18 cellular contexts compared by ENCODE assay signal in the genomic region with DNA sequence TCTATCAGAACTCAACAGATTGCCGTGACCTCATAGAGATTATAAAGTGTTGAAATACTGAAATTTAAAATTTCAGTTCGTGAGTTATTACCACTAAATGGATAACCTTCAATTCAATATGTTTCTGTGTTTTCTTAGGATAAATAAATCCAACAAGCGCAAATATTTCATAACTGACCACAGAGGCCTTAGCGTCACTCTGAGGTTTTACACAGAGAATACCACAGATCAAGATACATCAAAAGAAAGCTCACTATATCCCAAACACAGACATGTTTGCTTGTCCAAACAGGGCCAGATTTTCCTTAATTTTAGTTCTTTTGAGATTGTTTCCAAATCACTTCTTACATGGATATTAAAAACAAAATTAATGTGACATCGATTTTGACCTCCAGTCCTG.
DNase-seq lines count a peak whose midpoint lies in the region; ATAC-seq, FAIRE-seq and TF ChIP-seq lines count a peak whose summit lies in the region.
"Had no signal": no experiment of that assay in that cellular context is flagged by ENCODE, and none has a peak within 500 bp of the region (broad histone marks: within the 10 kb centered on the region; RNA-seq: fewer than 3 reads in every experiment).

No MANE protein-coding gene starts in this region.

- H3K4me2 ChIP-seq in osteoblast (ENCODE audit: insufficient read depth, low read length): peak overlapping the region; percentile 15
- H3K4me2 ChIP-seq: KMS-11 had no signal

- POLR2A ChIA-PET in CD8-positive, alpha-beta T cell (lab: Charles Lee): no interaction called here

- H3K4me1 ChIP-seq in osteoblast (ENCODE audit: insufficient read depth, low read length): peaks cover 3% of the 10 kb centered on the region
- no peaks in the 10 kb centered on the region for H3K4me1 ChIP-seq in CD8-positive, alpha-beta T cell (ENCODE audit: insufficient read depth, low read length)
- H3K4me1 ChIP-seq: Peyer's patch had no signal

- H3K79me2 ChIP-seq in osteoblast (ENCODE audit: insufficient read depth, low read length): no peaks in the 10 kb centered on the region

- TF ChIP-seq CTCF in D721Med (IDR thresholded peaks at IDR 0.05; ENCODE audit: insufficient read depth, missing control alignments) (no peak), osteoblast (IDR thresholded peaks at IDR 0.05; ENCODE audit: extremely low read depth, low read depth, low read length) (no peak)
- TF ChIP-seq CTCF in CD8-positive, alpha-beta T cell (IDR thresholded peaks at IDR 0.05): no peak

- H3K27me3 Mint-ChIP-seq in T-helper 17 cell: peaks cover 23% of the 10 kb centered on the region
- H3K27me3 Mint-ChIP-seq in CD8-positive, alpha-beta T cell (ENCODE audit: low read depth): peaks cover 2% of the 10 kb centered on the region
- H3K27me3 Mint-ChIP-seq: IgD-negative memory B cell had no signal

- H3K4me1 Mint-ChIP-seq in T-helper 17 cell: no peaks in the 10 kb centered on the region
- no peaks in the 10 kb centered on the region for H3K4me1 Mint-ChIP-seq in CD8-positive, alpha-beta T cell (ENCODE audit: low read depth)
- H3K4me1 Mint-ChIP-seq: IgD-negative memory B cell had no signal

- CTCF ChIA-PET in CD8-positive, alpha-beta T cell (lab: Charles Lee): no interaction called here

- no peaks in the 10 kb centered on the region for H3K36me3 ChIP-seq in osteoblast (ENCODE audit: insufficient read depth, low read length)
- no peaks in the 10 kb centered on the region for H3K36me3 ChIP-seq in CD8-positive, alpha-beta T cell (ENCODE audit: insufficient read depth, low read length)
- H3K36me3 ChIP-seq: Peyer's patch had no signal

- H3K9me3 Mint-ChIP-seq in CD8-positive, alpha-beta T cell: peaks cover 5% of the 10 kb centered on the region

- H3K4me3 ChIP-seq in osteoblast (ENCODE audit: insufficient read depth, low read length): no peak overlapping the region
- no peak overlapping the region for H3K4me3 ChIP-seq in CD8-positive, alpha-beta T cell (ENCODE audit: low read depth, low read length)
- H3K4me3 ChIP-seq: Peyer's patch had no signal

- H3K9me3 ChIP-seq in osteoblast (ENCODE audit: low read depth, low read length) (peaks cover 2% of the 10 kb centered on the region), T-helper 17 cell (ENCODE audit: control insufficient read depth, low read length, poor library complexity, severe bottlenecking) (no peaks in the 10 kb centered on the region)
- no peaks in the 10 kb centered on the region for H3K9me3 ChIP-seq in CD8-positive, alpha-beta T cell (ENCODE audit: low read length)
- H3K9me3 ChIP-seq: Peyer's patch had no signal

- DNase-seq in D721Med (ENCODE audit: insufficient read length, low spot score): no peak
- DNase-seq in OCI-M1 (lab: John Stamatoyannopoulos, UW): peak; percentile 23
- DNase-seq in fibroblast of gingiva (ENCODE audit: low read depth): peak; percentile 40
- DNase-seq in osteoblast (ENCODE audit: insufficient read length, low spot score, missing footprints): no peak
- DNase-seq in T-helper 17 cell: no peak
- DNase-seq in hypothalamus (lab: John Stamatoyannopoulos, UW): no peak
- no peak for DNase-seq in CD8-positive, alpha-beta T cell
- DNase-seq: 8988T, H7, NCI-H2029, NCI-H446 treated with DMSO at 0.1 percent for 48 hours, NCI-H526, NCI-H82, Peyer's patch, SHP77 treated with DMSO at 0.1 percent for 48 hours had no signal

- no peaks in the 10 kb centered on the region for H3K36me3 Mint-ChIP-seq in T-helper 17 cell (ENCODE audit: low read depth)
- H3K36me3 Mint-ChIP-seq in CD8-positive, alpha-beta T cell: no peaks in the 10 kb centered on the region

- H3K27me3 ChIP-seq in osteoblast (ENCODE audit: insufficient read depth, low read length): no peaks in the 10 kb centered on the region
- no peaks in the 10 kb centered on the region for H3K27me3 ChIP-seq in CD8-positive, alpha-beta T cell (ENCODE audit: insufficient read depth, low read length)
- H3K27me3 ChIP-seq: Peyer's patch had no signal

- H3K4me3 Mint-ChIP-seq in T-helper 17 cell: no peak overlapping the region
- H3K4me3 Mint-ChIP-seq in CD8-positive, alpha-beta T cell: no peak overlapping the region
- H3K4me3 Mint-ChIP-seq: IgD-negative memory B cell had no signal

- ATAC-seq in T-helper 17 cell: no peak
- no peak for ATAC-seq in CD8-positive, alpha-beta T cell

- peak; percentile 16 for FAIRE-seq in D721Med (lab: Jason Lieb, UNC)

- no peaks in the 10 kb centered on the region for H4K20me1 ChIP-seq in osteoblast (ENCODE audit: insufficient read depth, low read length)

- no peak overlapping the region for H2AFZ ChIP-seq in osteoblast (ENCODE audit: low read length)

- no peak overlapping the region for H3K27ac Mint-ChIP-seq in T-helper 17 cell
- H3K27ac Mint-ChIP-seq in CD8-positive, alpha-beta T cell: no peak overlapping the region
- H3K27ac Mint-ChIP-seq: IgD-negative memory B cell had no signal

- intact Hi-C loops in CD8-positive, alpha-beta T cell (cut with DNase I, micrococcal nuclease): no loop called here

- H3K27ac ChIP-seq in osteoblast (ENCODE audit: low read depth, low read length): no peak overlapping the region
- H3K27ac ChIP-seq in CD8-positive, alpha-beta T cell (ENCODE audit: low read depth, low read length): no peak overlapping the region
- H3K27ac ChIP-seq: HL-60, KMS-11, Peyer's patch had no signal

Comparison
In these comparisons a context has a peak if more than half of its experiments do, and no peak if none do; other contexts are left out.
1. DNase-seq: peak in OCI-M1 (single experiment) and fibroblast of gingiva (single experiment); none in D721Med (single experiment), osteoblast (single experiment), T-helper 17 cell (0 of 3), hypothalamus (0 of 51) and CD8-positive, alpha-beta T cell (0 of 7).